ENCODE assay signal across 11 cellular contexts in the genomic region with DNA sequence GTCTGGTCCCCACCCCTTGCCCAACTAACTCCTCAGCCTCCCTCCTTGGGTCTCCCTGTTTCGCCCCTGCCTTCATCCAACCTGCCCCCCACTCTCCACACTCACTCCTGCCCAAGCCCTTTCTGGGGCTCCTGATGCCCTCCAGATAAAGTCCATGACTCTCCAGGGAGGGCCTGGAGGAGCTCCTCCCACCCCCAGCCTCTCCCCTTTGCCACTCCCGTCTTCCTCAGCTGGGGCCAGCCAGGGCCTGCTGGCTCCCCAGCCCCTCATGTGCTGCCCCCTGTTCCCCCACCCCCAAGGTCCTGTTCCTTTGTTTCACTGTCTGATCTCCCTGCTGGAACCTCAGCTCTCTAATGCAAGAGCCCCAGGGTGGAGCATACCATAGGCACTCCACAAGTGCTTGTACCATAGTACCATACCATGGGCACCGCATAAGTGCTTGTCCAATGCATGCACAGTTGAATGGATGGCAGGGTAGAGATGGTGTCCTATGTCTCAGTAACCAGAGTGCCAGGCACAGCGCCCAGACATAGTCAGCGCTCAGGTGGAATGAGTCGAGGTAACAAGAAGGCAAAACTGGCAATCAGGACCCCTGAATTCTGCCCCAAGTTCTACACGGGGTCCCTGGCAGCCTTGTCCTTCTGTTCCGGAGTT. TPM values are rescaled to one million over a fixed set of nuclear protein-coding genes. Genes with fewer than 3 reads are reported as not detected.
DNase-seq lines count a peak whose midpoint lies in the region; ATAC-seq and TF ChIP-seq lines count a peak whose summit lies in the region.
"Had no signal": no experiment of that assay in that cellular context is flagged by ENCODE, and none has a peak within 500 bp of the region (broad histone marks: within the 10 kb centered on the region; RNA-seq: fewer than 3 reads in every experiment).

No MANE protein-coding gene starts in this region.

- POLR2A ChIA-PET in PC-9 (lab: Charles Lee; ENCODE audit: unreplicated experiment): interaction anchor here (0.9 kb wide), 1 partner anchor 186 kb away, joined by 3 read pairs; a partner anchor contains a TSS

- H3K4me2 ChIP-seq in BLaER1 treated with 17β-estradiol and CSF1 and Interleukin-3, amounts not matched to agents 10 nM and 100 nM: peak overlapping the region in 10 of 11 experiments; percentile 96 to 100 (median 100); a peak in 17 of 22 replicates
- H3K4me2 ChIP-seq in PC-9 (peak overlapping the region; percentile 100), neuronal stem cell (ENCODE audit: insufficient read depth, low read length, poor library complexity, severe bottlenecking) (no peak overlapping the region)

- intact Hi-C loops in PC-9 (cut with micrococcal nuclease; ENCODE audit: unreplicated experiment): loop anchor here (5.0 to 10.0 kb wide), 4 partner anchors 83 to 233 kb away; a partner anchor contains a TSS
- intact Hi-C loops in esophagus muscularis mucosa (cut with DNase I): loop anchor here (5.0 kb wide), 4 partner anchors 33 to 353 kb away; no protein-coding TSS in a partner anchor

- H4K20me1 ChIP-seq in BLaER1 treated with 17β-estradiol and CSF1 and Interleukin-3, amounts not matched to agents 10 nM and 100 nM: peaks cover 0 to 49% (median 8%) of the 10 kb centered on the region in 11 experiments; a peak in 9 of 22 replicates
- no peaks in the 10 kb centered on the region for H4K20me1 ChIP-seq in PC-9 (ENCODE audit: insufficient read depth)

- peak overlapping the region in 3 of 11 experiments; percentile 15 to 86 (median 23); a peak in 2 of 22 replicates for H3K9ac ChIP-seq in BLaER1 treated with 17β-estradiol and CSF1 and Interleukin-3, amounts not matched to agents 10 nM and 100 nM
- no peak overlapping the region for H3K9ac ChIP-seq in neuronal stem cell (ENCODE audit: low read depth, low read length, poor library complexity)

- no peak overlapping the region for H2AFZ ChIP-seq in PC-9
- no peak overlapping the region for H2AFZ ChIP-seq in neuronal stem cell (ENCODE audit: low read length)

- no peaks in the 10 kb centered on the region for H3K9me3 ChIP-seq in BLaER1 treated with 17β-estradiol and CSF1 and Interleukin-3, amounts not matched to agents 10 nM and 100 nM (replicated peaks in 1 of 11)
- no peaks in the 10 kb centered on the region for H3K9me3 ChIP-seq in PC-9 (ENCODE audit: insufficient read depth, low read depth)
- H3K9me3 ChIP-seq in esophagus muscularis mucosa: no peaks in the 10 kb centered on the region
- H3K9me3 ChIP-seq in neuronal stem cell (replicated peaks in 1 of 2; ENCODE audit: control insufficient read depth in 2 of 2, insufficient read depth in 1 of 2, low read depth in 1 of 2, low read length in 2 of 2): no peaks in the 10 kb centered on the region
- H3K9me3 ChIP-seq: right lobe of liver had no signal

- no peak for TF ChIP-seq CTCF in PC-9 (conservative IDR thresholded peaks at IDR 0.05)
- TF ChIP-seq CTCF in esophagus muscularis mucosa (IDR thresholded peaks at IDR 0.05): no peak

- H2BK5ac ChIP-seq in neuronal stem cell (ENCODE audit: low read length): no peak overlapping the region

- H2BK15ac ChIP-seq in neuronal stem cell (ENCODE audit: low read length): peak overlapping the region; percentile 74

- 85% methylated on average over 8 of the region's 8 CpGs for WGBS in esophagus muscularis mucosa
- no CpG with 5 or more reads among the region's 8 CpGs for WGBS in neuronal stem cell (ENCODE audit: extremely low coverage in 2 of 2, insufficient read length in 2 of 2, insufficient replicate concordance in 1 of 2), 2 donors

- 0 out of 22 replicates have a peak overlapping the region, but pooled peaks of 1 of the 11 experiments have one; percentile 7 for H3K27ac ChIP-seq in BLaER1 treated with 17β-estradiol and CSF1 and Interleukin-3, amounts not matched to agents 10 nM and 100 nM
- H3K27ac ChIP-seq in PC-9 (peak overlapping the region; percentile 61), esophagus muscularis mucosa (replicated peaks in 1 of 4) (peak overlapping the region; percentile 97 to 99 (median 98)), neuronal stem cell (replicated peaks; ENCODE audit: low read length) (no peak overlapping the region)
- H3K27ac ChIP-seq: right lobe of liver had no signal

- H2BK12ac ChIP-seq in neuronal stem cell (ENCODE audit: low read length): no peak overlapping the region

- DNase-seq in PC-9 (no peak), esophagus muscularis mucosa (ENCODE audit: extremely low spot score) (no peak), neuronal stem cell (ENCODE audit: low spot score) (no peak), globus pallidus (ENCODE audit: low spot score) (no peak), putamen (ENCODE audit: low spot score) (no peak), NK-92 (lab: John Stamatoyannopoulos, UW; ENCODE audit: unreplicated experiment) (no peak)
- DNase-seq: NCI-H446 treated with DMSO at 0.1 percent for 48 hours; stimulated activated naive CD4-positive, alpha-beta T cell had no signal

- H3K18ac ChIP-seq in neuronal stem cell (ENCODE audit: low read length): no peak overlapping the region

- H2BK120ac ChIP-seq in neuronal stem cell (ENCODE audit: low read depth, low read length): no peak overlapping the region

- ATAC-seq in GM18520 (IDR thresholded peaks at IDR 0.05; ENCODE audit: unreplicated experiment): no peak
- ATAC-seq: right lobe of liver had no signal

- no TSS peak for BruUV-seq in PC-9 (replicated peaks; lab: Mats Ljungman, UMichigan)

- no peaks in the 10 kb centered on the region for H3K9me2 ChIP-seq in PC-9 (ENCODE audit: insufficient read depth)

- peaks cover 1% of the 10 kb centered on the region for H3K79me1 ChIP-seq in neuronal stem cell (ENCODE audit: low read depth, low read length)

- peaks cover 30% of the 10 kb centered on the region; the same call in 1 of the 2 replicates for H3K79me2 ChIP-seq in PC-9 (ENCODE audit: low read depth)

- no peak overlapping the region for H3K23ac ChIP-seq in neuronal stem cell (ENCODE audit: low read depth, low read length, poor library complexity)

- peak overlapping the region; percentile 97 for H2AK5ac ChIP-seq in neuronal stem cell (ENCODE audit: low read depth, low read length)

- H3K4me3 ChIP-seq in BLaER1 treated with 17β-estradiol and CSF1 and Interleukin-3, amounts not matched to agents 10 nM and 100 nM: peak overlapping the region in 1 of 10 experiments; percentile 80; a peak in 2 of 20 replicates
- H3K4me3 ChIP-seq in PC-9: peak overlapping the region; percentile 96; the same call in 1 of the 2 replicates
- peak overlapping the region; percentile 87 to 97 (median 88) for H3K4me3 ChIP-seq in esophagus muscularis mucosa
- H3K4me3 ChIP-seq in neuronal stem cell (ENCODE audit: low read length in 2 of 2): no peak overlapping the region

- peaks cover 47% of the 10 kb centered on the region for H3F3A ChIP-seq in PC-9 (ENCODE audit: insufficient read depth, low read depth)

- H4K91ac ChIP-seq in neuronal stem cell (ENCODE audit: low read depth, low read length, poor library complexity): no peak overlapping the region

- H3K4ac ChIP-seq in neuronal stem cell (ENCODE audit: low read length): no peak overlapping the region

- H3K27me3 ChIP-seq in BLaER1 treated with 17β-estradiol and CSF1 and Interleukin-3, amounts not matched to agents 10 nM and 100 nM: no peaks in the 10 kb centered on the region
- H3K27me3 ChIP-seq in PC-9 (ENCODE audit: insufficient read depth, low read depth) (no peaks in the 10 kb centered on the region), esophagus muscularis mucosa (no peaks in the 10 kb centered on the region), neuronal stem cell (ENCODE audit: control insufficient read depth in 3 of 3, insufficient read depth in 3 of 3, low read depth in 1 of 3, low read length in 3 of 3) (no peaks in the 10 kb centered on the region)
- H3K27me3 ChIP-seq: right lobe of liver had no signal

- TF ChIP-seq POLR2A in esophagus muscularis mucosa (IDR thresholded peaks at IDR 0.05; ENCODE audit: low read depth): no peak

- H3K4me1 ChIP-seq in BLaER1 treated with 17β-estradiol and CSF1 and Interleukin-3, amounts not matched to agents 10 nM and 100 nM: peaks cover 9 to 50% (median 20%) of the 10 kb centered on the region in 10 experiments
- H3K4me1 ChIP-seq in PC-9 (replicated peaks; ENCODE audit: insufficient read depth): peaks cover 49% of the 10 kb centered on the region
- H3K4me1 ChIP-seq in esophagus muscularis mucosa: peaks cover 55 to 74% (median 64%) of the 10 kb centered on the region in 4 donors
- peaks cover 22 to 39% of the 10 kb centered on the region in 2 donors for H3K4me1 ChIP-seq in neuronal stem cell (ENCODE audit: control insufficient read depth in 2 of 2, insufficient read depth in 1 of 2, low read depth in 1 of 2, low read length in 2 of 2)

- no peak for TF ChIP-seq EP300 in esophagus muscularis mucosa (IDR thresholded peaks at IDR 0.05)

- H3K36me3 ChIP-seq in BLaER1 treated with 17β-estradiol and CSF1 and Interleukin-3, amounts not matched to agents 10 nM and 100 nM: 0 out of 22 replicates have a peak, but pooled peaks cover 0 to 8% (median 0%) of the 10 kb centered on the region in 11 experiments
- H3K36me3 ChIP-seq in PC-9 (ENCODE audit: low read depth) (no peaks in the 10 kb centered on the region), esophagus muscularis mucosa (no peaks in the 10 kb centered on the region), neuronal stem cell (replicated peaks in 1 of 2; ENCODE audit: control insufficient read depth in 2 of 2, insufficient read depth in 2 of 2, low read length in 2 of 2) (no peaks in the 10 kb centered on the region)
- H3K36me3 ChIP-seq: right lobe of liver had no signal

- no peak overlapping the region for H4K8ac ChIP-seq in neuronal stem cell (ENCODE audit: low read depth, low read length)

- CTCF ChIA-PET in PC-9 (lab: Charles Lee): interaction anchor here (0.5 to 1.5 kb wide), 2 partner anchors 32 to 261 kb away, joined by 4 to 7 read pairs; no protein-coding TSS in a partner anchor

- no peak overlapping the region for H3K14ac ChIP-seq in neuronal stem cell (ENCODE audit: low read length)

RNA-seq across cellular contexts. Expression of a gene that starts 1.5 kb away (rescaled TPM):
- total RNA-seq in PC-9 (2021) (92.4 and 138 TPM in 2 replicates), esophagus muscularis mucosa (100 to 1,000 TPM in 2 of 4 donors, 10 to 100 TPM in 2; 49.4 to 154 (median 106) TPM)
- polyA plus RNA-seq in neuronal stem cell (2013, experiment 1 of 2): 19.5 TPM
- polyA plus RNA-seq in neuronal stem cell (2013, experiment 2 of 2): 17.6 TPM

RNA-seq across cellular contexts. Expression of a gene that starts 4.7 kb away (rescaled TPM):
- total RNA-seq in PC-9 (2021): 14.6 and 19.5 TPM in 2 replicates
- total RNA-seq in esophagus muscularis mucosa: 10 to 100 TPM; 20.9 to 34.8 (median 23.5) TPM
- 7.8 TPM for polyA plus RNA-seq in neuronal stem cell (2013, experiment 1 of 2)
- 8.0 TPM for polyA plus RNA-seq in neuronal stem cell (2013, experiment 2 of 2)

RNA-seq across cellular contexts. Expression of a gene that starts 17.5 kb away (rescaled TPM):
- total RNA-seq in PC-9 (2021): 49.3 and 64.9 TPM in 2 replicates
- 10 to 100 TPM; 32.1 to 58.2 (median 45.3) TPM for total RNA-seq in esophagus muscularis mucosa
- polyA plus RNA-seq in neuronal stem cell (2013, experiment 1 of 2): 21.6 TPM
- 22.5 TPM for polyA plus RNA-seq in neuronal stem cell (2013, experiment 2 of 2)

RNA-seq across cellular contexts. Expression of a gene that starts 30.9 kb away (rescaled TPM):
- total RNA-seq in PC-9 (2021): 22.4 and 32.2 TPM in 2 replicates
- 1 to 10 TPM; 4.0 to 8.4 (median 7.0) TPM for total RNA-seq in esophagus muscularis mucosa
- 3.9 TPM for polyA plus RNA-seq in neuronal stem cell (2013, experiment 1 of 2)
- polyA plus RNA-seq in neuronal stem cell (2013, experiment 2 of 2): 3.7 TPM

Comparison
In these comparisons a context has a peak if more than half of its experiments do, and no peak if none do; other contexts are left out.
1. H3K4me3 ChIP-seq: peak in PC-9 (single experiment) and esophagus muscularis mucosa (4 of 4); none in neuronal stem cell (0 of 2).